In the genomic region with DNA sequence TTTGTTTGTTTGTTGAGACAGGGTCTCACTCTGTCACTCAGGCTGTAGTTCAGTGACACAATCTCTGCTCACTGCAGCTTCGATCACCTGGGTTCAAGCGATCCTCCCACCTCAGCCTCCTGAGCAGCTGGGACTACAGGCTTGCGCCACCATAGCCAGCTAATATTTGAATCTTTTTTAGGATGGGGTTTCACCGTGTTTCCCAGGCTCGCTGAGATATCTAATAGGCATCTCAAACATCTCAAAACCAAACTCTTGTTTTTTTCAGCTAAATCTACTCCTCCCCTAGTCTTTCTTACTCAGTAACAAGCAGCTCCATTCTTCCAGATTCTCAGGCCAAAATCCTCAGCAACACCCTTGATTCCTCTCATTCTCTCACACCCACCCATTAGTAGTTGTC, we compare ENCODE assay signal across 1 cellular context.
TF ChIP-seq lines count a peak whose summit lies in the region.

No MANE protein-coding gene starts in this region.

TF ChIP-seq in GM23338, 12 proteins besides CTCF, POLR2A, EP300 and RAD21:
- TF ChIP-seq, protein P1, sequence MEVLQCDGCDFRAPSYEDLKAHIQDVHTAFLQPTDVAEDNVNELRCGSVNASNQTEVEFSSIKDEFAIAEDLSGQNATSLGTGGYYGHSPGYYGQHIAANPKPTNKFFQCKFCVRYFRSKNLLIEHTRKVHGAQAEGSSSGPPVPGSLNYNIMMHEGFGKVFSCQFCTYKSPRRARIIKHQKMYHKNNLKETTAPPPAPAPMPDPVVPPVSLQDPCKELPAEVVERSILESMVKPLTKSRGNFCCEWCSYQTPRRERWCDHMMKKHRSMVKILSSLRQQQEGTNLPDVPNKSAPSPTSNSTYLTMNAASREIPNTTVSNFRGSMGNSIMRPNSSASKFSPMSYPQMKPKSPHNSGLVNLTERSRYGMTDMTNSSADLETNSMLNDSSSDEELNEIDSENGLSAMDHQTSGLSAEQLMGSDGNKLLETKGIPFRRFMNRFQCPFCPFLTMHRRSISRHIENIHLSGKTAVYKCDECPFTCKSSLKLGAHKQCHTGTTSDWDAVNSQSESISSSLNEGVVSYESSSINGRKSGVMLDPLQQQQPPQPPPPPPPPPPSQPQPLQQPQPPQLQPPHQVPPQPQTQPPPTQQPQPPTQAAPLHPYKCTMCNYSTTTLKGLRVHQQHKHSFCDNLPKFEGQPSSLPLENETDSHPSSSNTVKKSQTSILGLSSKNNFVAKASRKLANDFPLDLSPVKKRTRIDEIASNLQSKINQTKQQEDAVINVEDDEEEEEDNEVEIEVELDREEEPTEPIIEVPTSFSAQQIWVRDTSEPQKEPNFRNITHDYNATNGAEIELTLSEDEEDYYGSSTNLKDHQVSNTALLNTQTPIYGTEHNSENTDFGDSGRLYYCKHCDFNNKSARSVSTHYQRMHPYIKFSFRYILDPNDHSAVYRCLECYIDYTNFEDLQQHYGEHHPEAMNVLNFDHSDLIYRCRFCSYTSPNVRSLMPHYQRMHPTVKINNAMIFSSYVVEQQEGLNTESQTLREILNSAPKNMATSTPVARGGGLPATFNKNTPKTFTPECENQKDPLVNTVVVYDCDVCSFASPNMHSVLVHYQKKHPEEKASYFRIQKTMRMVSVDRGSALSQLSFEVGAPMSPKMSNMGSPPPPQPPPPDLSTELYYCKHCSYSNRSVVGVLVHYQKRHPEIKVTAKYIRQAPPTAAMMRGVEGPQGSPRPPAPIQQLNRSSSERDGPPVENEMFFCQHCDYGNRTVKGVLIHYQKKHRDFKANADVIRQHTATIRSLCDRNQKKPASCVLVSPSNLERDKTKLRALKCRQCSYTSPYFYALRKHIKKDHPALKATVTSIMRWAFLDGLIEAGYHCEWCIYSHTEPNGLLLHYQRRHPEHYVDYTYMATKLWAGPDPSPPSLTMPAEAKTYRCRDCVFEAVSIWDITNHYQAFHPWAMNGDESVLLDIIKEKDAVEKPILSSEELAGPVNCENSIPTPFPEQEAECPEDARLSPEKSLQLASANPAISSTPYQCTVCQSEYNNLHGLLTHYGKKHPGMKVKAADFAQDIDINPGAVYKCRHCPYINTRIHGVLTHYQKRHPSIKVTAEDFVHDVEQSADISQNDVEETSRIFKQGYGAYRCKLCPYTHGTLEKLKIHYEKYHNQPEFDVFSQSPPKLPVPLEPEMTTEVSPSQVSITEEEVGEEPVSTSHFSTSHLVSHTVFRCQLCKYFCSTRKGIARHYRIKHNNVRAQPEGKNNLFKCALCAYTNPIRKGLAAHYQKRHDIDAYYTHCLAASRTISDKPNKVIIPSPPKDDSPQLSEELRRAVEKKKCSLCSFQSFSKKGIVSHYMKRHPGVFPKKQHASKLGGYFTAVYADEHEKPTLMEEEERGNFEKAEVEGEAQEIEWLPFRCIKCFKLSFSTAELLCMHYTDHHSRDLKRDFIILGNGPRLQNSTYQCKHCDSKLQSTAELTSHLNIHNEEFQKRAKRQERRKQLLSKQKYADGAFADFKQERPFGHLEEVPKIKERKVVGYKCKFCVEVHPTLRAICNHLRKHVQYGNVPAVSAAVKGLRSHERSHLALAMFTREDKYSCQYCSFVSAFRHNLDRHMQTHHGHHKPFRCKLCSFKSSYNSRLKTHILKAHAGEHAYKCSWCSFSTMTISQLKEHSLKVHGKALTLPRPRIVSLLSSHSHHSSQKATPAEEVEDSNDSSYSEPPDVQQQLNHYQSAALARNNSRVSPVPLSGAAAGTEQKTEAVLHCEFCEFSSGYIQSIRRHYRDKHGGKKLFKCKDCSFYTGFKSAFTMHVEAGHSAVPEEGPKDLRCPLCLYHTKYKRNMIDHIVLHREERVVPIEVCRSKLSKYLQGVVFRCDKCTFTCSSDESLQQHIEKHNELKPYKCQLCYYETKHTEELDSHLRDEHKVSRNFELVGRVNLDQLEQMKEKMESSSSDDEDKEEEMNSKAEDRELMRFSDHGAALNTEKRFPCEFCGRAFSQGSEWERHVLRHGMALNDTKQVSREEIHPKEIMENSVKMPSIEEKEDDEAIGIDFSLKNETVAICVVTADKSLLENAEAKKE (CRISPR knock-in tag; IDR thresholded peaks at IDR 0.05), result no peak
- no peak for TF ChIP-seq EZH2 (IDR thresholded peaks at IDR 0.05; ENCODE audit: low read depth, unreplicated experiment)
- TF ChIP-seq POLR2AphosphoS5 (IDR thresholded peaks at IDR 0.05; ENCODE audit: low read depth), result no peak
- TF ChIP-seq, protein P2, sequence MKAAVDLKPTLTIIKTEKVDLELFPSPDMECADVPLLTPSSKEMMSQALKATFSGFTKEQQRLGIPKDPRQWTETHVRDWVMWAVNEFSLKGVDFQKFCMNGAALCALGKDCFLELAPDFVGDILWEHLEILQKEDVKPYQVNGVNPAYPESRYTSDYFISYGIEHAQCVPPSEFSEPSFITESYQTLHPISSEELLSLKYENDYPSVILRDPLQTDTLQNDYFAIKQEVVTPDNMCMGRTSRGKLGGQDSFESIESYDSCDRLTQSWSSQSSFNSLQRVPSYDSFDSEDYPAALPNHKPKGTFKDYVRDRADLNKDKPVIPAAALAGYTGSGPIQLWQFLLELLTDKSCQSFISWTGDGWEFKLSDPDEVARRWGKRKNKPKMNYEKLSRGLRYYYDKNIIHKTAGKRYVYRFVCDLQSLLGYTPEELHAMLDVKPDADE (IDR thresholded peaks at IDR 0.05), result no peak
- no peak for TF ChIP-seq EZH2phosphoT487 (IDR thresholded peaks at IDR 0.05; ENCODE audit: unreplicated experiment)
- no peak for TF ChIP-seq CREB1 (CRISPR knock-in tag; IDR thresholded peaks at IDR 0.05; ENCODE audit: low read depth)
